ENCODE assay signal across 15 cellular contexts in genomic region chr14:68928770-68929550, GRCh38. TPM values are rescaled to one million over a fixed set of nuclear protein-coding genes. Genes with fewer than 3 reads are reported as not detected.
DNase-seq lines count a peak whose midpoint lies in the region; ATAC-seq, FAIRE-seq and TF ChIP-seq lines count a peak whose summit lies in the region.
"Had no signal": no experiment of that assay in that cellular context is flagged by ENCODE, and none has a peak within 500 bp of the region (broad histone marks: within the 10 kb centered on the region; RNA-seq: fewer than 3 reads in every experiment).

No MANE protein-coding gene starts in this region.

- DNase-seq in kidney = peak; percentile 54
- DNase-seq in sigmoid colon = no peak
- no peak for DNase-seq in DMS 273 treated with DMSO at 0.1 percent for 48 hours (lab: John Stamatoyannopoulos, UW)
- DNase-seq in NCI-H146 treated with DMSO at 0.1 percent for 48 hours (lab: John Stamatoyannopoulos, UW; ENCODE audit: unreplicated experiment) = no peak
- DNase-seq in HUDEP-2 (lab: John Stamatoyannopoulos, UW; ENCODE audit: unreplicated experiment in 76 of 76) = no peak
- DNase-seq: cortex of kidney; glutamatergic neuron; NCI-H2227 treated with DMSO at 0.1 percent for 48 hours; PC-9; small intestine; stimulated activated CD8-positive, alpha-beta memory T cell treated with anti-CD3 and anti-CD28 coated beads, Interleukin-4, amount 100 ng/mL, for 48 hours had no signal

- no peak overlapping the region for H3K27ac ChIP-seq in HEK293 (ENCODE audit: extremely low read depth, low read depth, low read length)
- H3K27ac ChIP-seq in kidney (ENCODE audit: low read depth in 2 of 2, low read length in 2 of 2) = no peak overlapping the region
- H3K27ac ChIP-seq in sigmoid colon = peak overlapping the region; percentile 98 to 100 (median 100)
- H3K27ac ChIP-seq: PC-9 had no signal

- POLR2A ChIA-PET in HEK293 (lab: Yijun Ruan, JAX) = interaction anchor here (0.8 kb wide), 1 partner anchor 11 kb away, joined by 3 read pairs; no protein-coding TSS in a partner anchor

- H3K27ac Mint-ChIP-seq in activated T-helper 17 cell treated with anti-CD3 and anti-CD28 coated beads, Interleukin-2, amount 50 U/mL, for 72 hours = peak overlapping the region; percentile 56

- H3K9me3 Mint-ChIP-seq in activated T-helper 17 cell treated with anti-CD3 and anti-CD28 coated beads, Interleukin-2, amount 50 U/mL, for 72 hours = no peaks in the 10 kb centered on the region

- H3K4me3 ChIP-seq in HEK293 (ENCODE audit: low read depth, low read length) (no peak overlapping the region), kidney (ENCODE audit: low read length in 2 of 2) (no peak overlapping the region), sigmoid colon (peak overlapping the region in 2 of 4 donors; percentile 7 to 20)
- H3K4me3 ChIP-seq: HAP-1, PC-9 had no signal

- no peak for TF ChIP-seq CTCF in HEK293 (tag by site-specific recombination; IDR thresholded peaks at IDR 0.05)
- TF ChIP-seq CTCF in kidney (IDR thresholded peaks at IDR 0.05; ENCODE audit: borderline replicate concordance, extremely low read depth, insufficient read depth) = no peak
- no peak for TF ChIP-seq CTCF in sigmoid colon (IDR thresholded peaks at IDR 0.05)

- WGBS in sigmoid colon, 2 donors = 79 to 83% methylated on average over 22 of the region's 22 CpGs

- H3K9me3 ChIP-seq in HEK293 (ENCODE audit: control insufficient read depth, insufficient read depth, low read depth, low read length) = no peaks in the 10 kb centered on the region
- peaks cover 0 to 6% of the 10 kb centered on the region in 2 donors for H3K9me3 ChIP-seq in kidney (ENCODE audit: control insufficient read depth in 1 of 2, low read length in 2 of 2)
- no peaks in the 10 kb centered on the region for H3K9me3 ChIP-seq in sigmoid colon

- H3K36me3 ChIP-seq in HEK293 (ENCODE audit: control insufficient read depth in 2 of 2, insufficient read depth in 1 of 2, low read length in 2 of 2) (peaks cover 0 to 14% of the 10 kb centered on the region in 2 experiments; a peak in 1 of 3 replicates), kidney (ENCODE audit: control insufficient read depth in 1 of 2, insufficient read depth in 2 of 2, low read length in 2 of 2) (no peaks in the 10 kb centered on the region), sigmoid colon (peaks cover 0 to 9% (median under 1%) of the 10 kb centered on the region in 4 donors)

- H3K4me3 Mint-ChIP-seq in activated T-helper 17 cell treated with anti-CD3 and anti-CD28 coated beads, Interleukin-2, amount 50 U/mL, for 72 hours = no peak overlapping the region

- intact Hi-C loops in kidney (cut with DNase I) (no loop called here), sigmoid colon (cut with DNase I) (no loop called here)

- H3K4me1 Mint-ChIP-seq in activated T-helper 17 cell treated with anti-CD3 and anti-CD28 coated beads, Interleukin-2, amount 50 U/mL, for 72 hours = peaks cover 10% of the 10 kb centered on the region

- H3K4me1 ChIP-seq in HEK293 (ENCODE audit: control insufficient read depth, insufficient read depth, low read length) = no peaks in the 10 kb centered on the region
- peaks cover 0 to 2% of the 10 kb centered on the region in 2 donors for H3K4me1 ChIP-seq in kidney (ENCODE audit: control insufficient read depth in 1 of 2, insufficient read depth in 1 of 2, low read depth in 1 of 2, low read length in 2 of 2)
- peaks cover 0 to 93% (median 90%) of the 10 kb centered on the region in 4 donors for H3K4me1 ChIP-seq in sigmoid colon
- H3K4me1 ChIP-seq: HAP-1 had no signal

- H3K36me3 Mint-ChIP-seq in activated T-helper 17 cell treated with anti-CD3 and anti-CD28 coated beads, Interleukin-2, amount 50 U/mL, for 72 hours (ENCODE audit: low read depth) = peaks cover 8% of the 10 kb centered on the region

- H3K9ac ChIP-seq in kidney (ENCODE audit: low read length in 2 of 2) = no peak overlapping the region

- FAIRE-seq in kidney (lab: Jason Lieb, UNC) = no peak
- FAIRE-seq: GM19239, small intestine had no signal

- no peaks in the 10 kb centered on the region for H3K27me3 ChIP-seq in sigmoid colon

- TF ChIP-seq POLR2A in sigmoid colon (IDR thresholded peaks at IDR 0.05) = no peak

- no peak for ATAC-seq in activated T-helper 17 cell treated with anti-CD3 and anti-CD28 coated beads, Interleukin-2, amount 50 U/mL, for 72 hours (replicated peaks)

- no peaks in the 10 kb centered on the region for H3K27me3 Mint-ChIP-seq in activated T-helper 17 cell treated with anti-CD3 and anti-CD28 coated beads, Interleukin-2, amount 50 U/mL, for 72 hours

- TF ChIP-seq EP300 in sigmoid colon (IDR thresholded peaks at IDR 0.05) = no peak

- CTCF ChIA-PET in HEK293 (lab: Yijun Ruan, JAX) = interaction anchor here (0.6 to 0.9 kb wide), 3 partner anchors 12 to 17 kb away, joined by 3 to 5 read pairs (median 4); no protein-coding TSS in a partner anchor

TF ChIP-seq in HEK293, 187 proteins besides CTCF, POLR2A, EP300 and RAD21:
- TF ChIP-seq ATF2 (tag by site-specific recombination; IDR thresholded peaks at IDR 0.05; ENCODE audit: low read depth) = no peak
- no peak for TF ChIP-seq HOXC10 (CRISPR knock-in tag; IDR thresholded peaks at IDR 0.05)
- TF ChIP-seq EGR2 (tag by site-specific recombination; IDR thresholded peaks at IDR 0.05; ENCODE audit: low read depth) = peak; percentile 33; the same call in 1 of the 2 replicates
- 0 out of 2 replicates have a peak, but pooled peaks have one; percentile 20 for TF ChIP-seq ZFHX2 (tag by site-specific recombination; conservative IDR thresholded peaks at IDR 0.05)

RNA-seq across cellular contexts. Expression of gene ACTN1, which starts 50.1 kb away (rescaled TPM):
- total RNA-seq in activated T-helper 17 cell treated with anti-CD3 and anti-CD28 coated beads, Interleukin-2, amount 50 U/mL, for 72 hours = 10 to 100 TPM; 38.3 to 54.1 TPM
- 184 TPM for total RNA-seq in kidney
- 20.1 TPM for polyA plus RNA-seq in kidney (ENCODE audit: insufficient read depth, low read depth, low replicate concordance)
- total RNA-seq in sigmoid colon = 1,000 to 10,000 TPM in 1 of 4 donors, 100 to 1,000 TPM in 3; 372 to 1,069 (median 688) TPM
- polyA plus RNA-seq in sigmoid colon = 10 to 100 TPM; 20.1 to 98.1 (median 24.0) TPM

Comparison
In these comparisons a context has a peak if more than half of its experiments do, and no peak if none do; other contexts are left out.
1. H3K27ac ChIP-seq: peak in sigmoid colon (4 of 4); none in HEK293 (single experiment) and kidney (0 of 2).